26 cellular contexts compared by ENCODE assay signal in genomic region chr12:112184056-112184887, GRCh38. TPM values are rescaled to one million over a fixed set of nuclear protein-coding genes. Genes with fewer than 3 reads are reported as not detected.
DNase-seq lines count a peak whose midpoint lies in the region; ATAC-seq and TF ChIP-seq lines count a peak whose summit lies in the region.
"Had no signal": no experiment of that assay in that cellular context is flagged by ENCODE, and none has a peak within 500 bp of the region (broad histone marks: within the 10 kb centered on the region; RNA-seq: fewer than 3 reads in every experiment).

No MANE protein-coding gene starts in this region.

- H3K9me3 ChIP-seq in HUES64 (ENCODE audit: insufficient read depth, low read depth, low read length) (no peaks in the 10 kb centered on the region), tibial nerve (no peaks in the 10 kb centered on the region), SK-N-SH (no peaks in the 10 kb centered on the region)
- H3K9me3 ChIP-seq: ovary had no signal

- TF ChIP-seq CTCF in brain (conservative IDR thresholded peaks at IDR 0.05) (no peak), tibial nerve (IDR thresholded peaks at IDR 0.05) (no peak), SK-N-SH (IDR thresholded peaks at IDR 0.05) (no peak)

- H3K9me2 ChIP-seq in SK-N-SH = no peaks in the 10 kb centered on the region

- H3K4me1 ChIP-seq in HUES64 (ENCODE audit: insufficient read depth, low read length) (peaks cover 18% of the 10 kb centered on the region), tibial nerve (peaks cover 0 to 50% (median 14%) of the 10 kb centered on the region in 4 donors), SK-N-SH (ENCODE audit: control insufficient read depth in 1 of 2, insufficient read depth in 2 of 2, low read depth in 1 of 2, low read length in 1 of 2) (no peaks in the 10 kb centered on the region)

- POLR2A ChIA-PET in SK-N-SH (lab: Yijun Ruan, JAX) = no interaction called here

- peaks cover 55% of the 10 kb centered on the region for H3K36me3 Mint-ChIP-seq in brain
- H3K36me3 Mint-ChIP-seq in activated CD8-positive, alpha-beta memory T cell treated with anti-CD3 and anti-CD28 coated beads, Interleukin-2, amount 10 ng/mL, durations not matched to agents 7 days and 5 days = peaks cover 12% of the 10 kb centered on the region

- no peaks in the 10 kb centered on the region for H4K20me1 ChIP-seq in SK-N-SH (ENCODE audit: insufficient read depth)

- H3K9ac ChIP-seq in HUES64 (ENCODE audit: low read depth, low read length) (no peak overlapping the region), SK-N-SH (no peak overlapping the region)

- CTCF ChIA-PET in activated CD8-positive, alpha-beta memory T cell treated with anti-CD3 and anti-CD28 coated beads, Interleukin-2, amount 10 ng/mL, durations not matched to agents 7 days and 5 days (lab: Charles Lee) = no interaction called here
- CTCF ChIA-PET in SK-N-SH (lab: Yijun Ruan, JAX) = no interaction called here

- H3K27me3 ChIP-seq in HUES64 (ENCODE audit: insufficient read depth, low read length) (no peaks in the 10 kb centered on the region), tibial nerve (no peaks in the 10 kb centered on the region), SK-N-SH (ENCODE audit: insufficient read depth) (no peaks in the 10 kb centered on the region)
- H3K27me3 ChIP-seq: ovary had no signal

- peak overlapping the region; percentile 73 to 94 (median 93) for H3K27ac Mint-ChIP-seq in brain
- H3K27ac Mint-ChIP-seq in activated CD8-positive, alpha-beta memory T cell treated with anti-CD3 and anti-CD28 coated beads, Interleukin-2, amount 10 ng/mL, durations not matched to agents 7 days and 5 days = no peak overlapping the region
- H3K27ac Mint-ChIP-seq: nephron progenitor cell; stimulated activated effector memory CD8-positive, alpha-beta T cell treated with anti-CD3 and anti-CD28 coated beads, Interleukin-12 subunit alpha, Interleukin-12 subunit beta, amount 100 ng/mL, for 72 hours; T-helper 1 cell treated with Interleukin-12 subunit alpha and Interleukin-12 subunit beta and Interleukin-4 antibody, amounts not matched to agents 30 μg/mL and 1 μg/mL, for 36 hours had no signal

- H3K79me2 ChIP-seq in SK-N-SH (ENCODE audit: insufficient read depth) = no peaks in the 10 kb centered on the region

- H3K4me3 ChIP-seq in HUES64 (ENCODE audit: low read length) = no peak overlapping the region
- H3K4me3 ChIP-seq in tibial nerve = no peak overlapping the region
- H3K4me3 ChIP-seq in SK-N-SH (ENCODE audit: low read depth in 2 of 2, low read length in 1 of 2) = no peak overlapping the region
- H3K4me3 ChIP-seq: ovary had no signal

- H3K4me1 Mint-ChIP-seq in brain = peaks cover 17% of the 10 kb centered on the region
- H3K4me1 Mint-ChIP-seq in activated CD8-positive, alpha-beta memory T cell treated with anti-CD3 and anti-CD28 coated beads, Interleukin-2, amount 10 ng/mL, durations not matched to agents 7 days and 5 days = peaks cover 16% of the 10 kb centered on the region
- H3K4me1 Mint-ChIP-seq: immature natural killer cell, nephron progenitor cell had no signal

- peaks cover 22% of the 10 kb centered on the region for H3K36me3 ChIP-seq in HUES64 (ENCODE audit: insufficient read depth, low read length)
- H3K36me3 ChIP-seq in tibial nerve = peaks cover 0 to 47% (median 9%) of the 10 kb centered on the region in 3 donors
- H3K36me3 ChIP-seq in SK-N-SH (replicated peaks in 1 of 2; ENCODE audit: control insufficient read depth in 1 of 2, insufficient read depth in 2 of 2, low read length in 1 of 2) = peaks cover 0 to 39% of the 10 kb centered on the region in 2 experiments
- H3K36me3 ChIP-seq: ovary had no signal

- no peak for TF ChIP-seq EP300 in tibial nerve (IDR thresholded peaks at IDR 0.05)
- no peak for TF ChIP-seq EP300 in SK-N-SH (IDR thresholded peaks at IDR 0.05; ENCODE audit: borderline replicate concordance in 1 of 2, low read depth in 1 of 2, low read length in 1 of 2)

- ATAC-seq in activated CD8-positive, alpha-beta memory T cell treated with anti-CD3 and anti-CD28 coated beads, Interleukin-2, amount 10 ng/mL, durations not matched to agents 7 days and 5 days = no peak
- ATAC-seq: Right ventricle myocardium inferior, SK-N-SH treated with all-trans-retinoic acid at 6 μM for 48 hours had no signal

- H3K27ac ChIP-seq in HUES64 (ENCODE audit: low read depth, low read length) = peak overlapping the region; percentile 84
- peak overlapping the region; percentile 43 to 75 (median 62) for H3K27ac ChIP-seq in tibial nerve
- no peak overlapping the region for H3K27ac ChIP-seq in SK-N-SH (ENCODE audit: low read depth in 2 of 2, low read length in 1 of 2)
- H3K27ac ChIP-seq: C4-2B, ovary had no signal

- TF ChIP-seq POLR2A in tibial nerve (IDR thresholded peaks at IDR 0.05) = no peak

- DNase-seq in islet precursor cell = peak; percentile 51
- no peak for DNase-seq in tibial nerve (ENCODE audit: low spot score in 2 of 2)
- DNase-seq in activated CD8-positive, alpha-beta memory T cell treated with anti-CD3 and anti-CD28 coated beads, Interleukin-2, amount 10 ng/mL, durations not matched to agents 7 days and 5 days = no peak
- no peak for DNase-seq in dedifferentiated amniotic fluid mesenchymal stem cell (ENCODE audit: extremely low spot score)
- no peak for DNase-seq in NCI-H1436 treated with DMSO at 0.1 percent for 48 hours (lab: John Stamatoyannopoulos, UW)
- no peak for DNase-seq in SK-N-SH
- DNase-seq: activated gamma-delta T cell treated with Interleukin-2 at 50 U/mL for 16 hours; activated T-cell treated with anti-CD3 and anti-CD28 coated beads, Interleukin-2, amount 50 U/mL, for 4 hours; cerebellar nuclear complex; COR-L47; DMS53; immature natural killer cell; KBM-7; mesenchymal stem cell; NCI-H1092 treated with DMSO at 0.1 percent for 48 hours; NCI-H2029; NCI-H524; nephron progenitor cell; ovary had no signal

- no peaks in the 10 kb centered on the region for H3K27me3 Mint-ChIP-seq in brain
- no peaks in the 10 kb centered on the region for H3K27me3 Mint-ChIP-seq in activated CD8-positive, alpha-beta memory T cell treated with anti-CD3 and anti-CD28 coated beads, Interleukin-2, amount 10 ng/mL, durations not matched to agents 7 days and 5 days

- WGBS in HUES64 = 95% methylated on average over 45 of the region's 46 CpGs
- WGBS in tibial nerve, 2 donors = 94 to 96% methylated on average over 36 to 46 of the region's 46 CpGs
- 97% methylated on average over 37 of the region's 46 CpGs for WGBS in SK-N-SH (ENCODE audit: low lambda C conversion rate)

- H3K9me3 Mint-ChIP-seq in brain = no peaks in the 10 kb centered on the region
- no peaks in the 10 kb centered on the region for H3K9me3 Mint-ChIP-seq in activated CD8-positive, alpha-beta memory T cell treated with anti-CD3 and anti-CD28 coated beads, Interleukin-2, amount 10 ng/mL, durations not matched to agents 7 days and 5 days (ENCODE audit: low read depth)
- H3K9me3 Mint-ChIP-seq: activated T-cell treated with anti-CD3 and anti-CD28 coated beads, Interleukin-2, amount 50 U/mL, for 4 hours; immature natural killer cell; nephron progenitor cell; stimulated activated effector memory CD8-positive, alpha-beta T cell treated with anti-CD3 and anti-CD28 coated beads, Interleukin-12 subunit alpha, Interleukin-12 subunit beta, amount 100 ng/mL, for 72 hours; T-helper 1 cell treated with Interleukin-12 subunit alpha and Interleukin-12 subunit beta and Interleukin-4 antibody, amounts not matched to agents 30 μg/mL and 1 μg/mL, for 36 hours had no signal

- no peak overlapping the region for H3K4me2 ChIP-seq in SK-N-SH

- TF ChIP-seq RAD21 in SK-N-SH (IDR thresholded peaks at IDR 0.05; ENCODE audit: low read length) = no peak

- no peak overlapping the region for H2AFZ ChIP-seq in SK-N-SH (ENCODE audit: low read depth)

- H3F3A ChIP-seq in SK-N-SH (replicated peaks; ENCODE audit: insufficient read depth) = no peaks in the 10 kb centered on the region

- H3K4me3 Mint-ChIP-seq in brain = no peak overlapping the region
- no peak overlapping the region for H3K4me3 Mint-ChIP-seq in activated CD8-positive, alpha-beta memory T cell treated with anti-CD3 and anti-CD28 coated beads, Interleukin-2, amount 10 ng/mL, durations not matched to agents 7 days and 5 days
- H3K4me3 Mint-ChIP-seq: activated T-cell treated with anti-CD3 and anti-CD28 coated beads, Interleukin-2, amount 50 U/mL, for 4 hours; immature natural killer cell; nephron progenitor cell; stimulated activated effector memory CD8-positive, alpha-beta T cell treated with anti-CD3 and anti-CD28 coated beads, Interleukin-12 subunit alpha, Interleukin-12 subunit beta, amount 100 ng/mL, for 72 hours; T-helper 1 cell treated with Interleukin-12 subunit alpha and Interleukin-12 subunit beta and Interleukin-4 antibody, amounts not matched to agents 30 μg/mL and 1 μg/mL, for 36 hours had no signal

RNA-seq across cellular contexts. Expression of gene TRAFD1, which starts 58.9 kb away (rescaled TPM):
- 21.9 TPM for polyA plus RNA-seq in HUES64 (2013, experiment 1 of 2)
- polyA plus RNA-seq in HUES64 (2013, experiment 2 of 2) = 22.3 TPM
- polyA plus RNA-seq in brain (ENCODE audit: insufficient read depth, low read depth, low replicate concordance) = 48.9 TPM
- total RNA-seq in tibial nerve = 10 to 100 TPM; 24.7 to 32.9 (median 27.4) TPM
- 10 to 100 TPM; 52.1 to 56.8 TPM for total RNA-seq in activated CD8-positive, alpha-beta memory T cell treated with anti-CD3 and anti-CD28 coated beads, Interleukin-2, amount 10 ng/mL, durations not matched to agents 7 days and 5 days
- 12.4 and 18.2 TPM in 2 replicates for polyA plus RNA-seq in SK-N-SH (2012; rRNA removed)
- 15.0 and 16.3 TPM in 2 replicates for polyA plus RNA-seq in SK-N-SH (2012; cell fraction: cytosol; rRNA removed)
- 12.6 and 16.7 TPM in 2 replicates for polyA plus RNA-seq in SK-N-SH (2012; cell fraction: nucleus; rRNA removed)

Comparison
In these comparisons a context has a peak if more than half of its experiments do, and no peak if none do; other contexts are left out.
1. H3K27ac ChIP-seq: peak in HUES64 (single experiment) and tibial nerve (4 of 4); none in SK-N-SH (0 of 2).